Comparison of ENCODE assay signal across 14 cellular contexts in genomic region chr19:54572696-54573311, GRCh38. TPM values are rescaled to one million over a fixed set of nuclear protein-coding genes. Genes with fewer than 3 reads are reported as not detected.
DNase-seq lines count a peak whose midpoint lies in the region; ATAC-seq and TF ChIP-seq lines count a peak whose summit lies in the region.
"Had no signal": no experiment of that assay in that cellular context is flagged by ENCODE, and none has a peak within 500 bp of the region (broad histone marks: within the 10 kb centered on the region; RNA-seq: fewer than 3 reads in every experiment).

No MANE protein-coding gene starts in this region.

- H3K4me3 ChIP-seq in NB4 (ENCODE audit: low read depth, low read length) (peak overlapping the region; percentile 40), coronary artery (peak overlapping the region; percentile 30), neutrophil (ENCODE audit: low read depth in 1 of 2, low read length in 1 of 2) (peak overlapping the region; percentile 78 to 89)
- H3K4me3 ChIP-seq: SJSA1 had no signal

- H3K4me1 ChIP-seq in ES-I3 (ENCODE audit: insufficient read depth, low read length) (no peaks in the 10 kb centered on the region), neutrophil (ENCODE audit: control insufficient read depth in 1 of 2, insufficient read depth in 1 of 2, low read depth in 1 of 2, low read length in 1 of 2) (peaks cover 59 to 60% of the 10 kb centered on the region in 2 experiments)
- H3K4me1 ChIP-seq: SJSA1 had no signal

- no peak overlapping the region for H3K27ac Mint-ChIP-seq in immature natural killer cell
- H3K27ac Mint-ChIP-seq: stimulated activated naive CD8-positive, alpha-beta T cell treated with anti-CD3 and anti-CD28 coated beads, Interleukin-15, Interleukin-2, amounts not matched to agents 100 ng/mL and 50 ng/mL, for 24 hours had no signal

- TF ChIP-seq CTCF in NB4 (IDR thresholded peaks at IDR 0.05; ENCODE audit: low read depth, low read length) (no peak), coronary artery (IDR thresholded peaks at IDR 0.05) (no peak), neutrophil (IDR thresholded peaks at IDR 0.05) (peak; percentile 12)

- H3K9me3 ChIP-seq in ES-I3 (ENCODE audit: control insufficient read depth, insufficient read depth, low read length) (no peaks in the 10 kb centered on the region), neutrophil (no peaks in the 10 kb centered on the region)
- H3K9me3 ChIP-seq: SJSA1 had no signal

- DNase-seq in NB4 (ENCODE audit: low read depth) (peak; percentile 90), coronary artery (ENCODE audit: low spot score) (no peak), immature natural killer cell (no peak), OCI-M2 (lab: John Stamatoyannopoulos, UW; ENCODE audit: unreplicated experiment) (no peak), NCI-H748 treated with DMSO at 0.1 percent for 48 hours (lab: John Stamatoyannopoulos, UW) (no peak)
- DNase-seq: dorsolateral prefrontal cortex, NCI-H1105, retina had no signal

- H3K36me3 ChIP-seq in ES-I3 (ENCODE audit: insufficient read depth, low read length) = no peaks in the 10 kb centered on the region
- peaks cover 37% of the 10 kb centered on the region for H3K36me3 ChIP-seq in neutrophil
- H3K36me3 ChIP-seq: SJSA1 had no signal

- H3K4me3 Mint-ChIP-seq in immature natural killer cell = peak overlapping the region in 2 of 5 donors; percentile 49 to 67
- H3K4me3 Mint-ChIP-seq: stimulated activated naive CD8-positive, alpha-beta T cell treated with anti-CD3 and anti-CD28 coated beads, Interleukin-15, Interleukin-2, amounts not matched to agents 100 ng/mL and 50 ng/mL, for 24 hours had no signal

- H3K4me1 Mint-ChIP-seq in immature natural killer cell = peaks cover 25 to 26% of the 10 kb centered on the region in 2 donors

- peak overlapping the region; percentile 6; the same call in 1 of the 2 replicates for H3K9ac ChIP-seq in ES-I3 (ENCODE audit: low read depth, low read length)

- no peaks in the 10 kb centered on the region for H3K27me3 ChIP-seq in neutrophil
- H3K27me3 ChIP-seq: SJSA1 had no signal

- H3K9me3 Mint-ChIP-seq in immature natural killer cell = no peaks in the 10 kb centered on the region
- H3K9me3 Mint-ChIP-seq: stimulated activated naive CD8-positive, alpha-beta T cell treated with anti-CD3 and anti-CD28 coated beads, Interleukin-15, Interleukin-2, amounts not matched to agents 100 ng/mL and 50 ng/mL, for 24 hours had no signal

- H3K27me3 Mint-ChIP-seq in immature natural killer cell (ENCODE audit: low read depth in 3 of 3) = peaks cover 11 to 24% (median 16%) of the 10 kb centered on the region in 3 donors

- H3K36me3 Mint-ChIP-seq in immature natural killer cell = no peaks in the 10 kb centered on the region

- no peak for ATAC-seq in HG02870 (IDR thresholded peaks at IDR 0.05; ENCODE audit: unreplicated experiment)

- TF ChIP-seq POLR2A in NB4 (IDR thresholded peaks at IDR 0.05; ENCODE audit: extremely low read depth, insufficient read length) = no peak

- H3K27ac ChIP-seq in coronary artery (peak overlapping the region in 1 of 2 donors; percentile 54), neutrophil (peak overlapping the region; percentile 99)
- H3K27ac ChIP-seq: C4-2B, SJSA1 had no signal

RNA-seq across cellular contexts. Expression of gene LILRA2, which starts 0.8 kb away (rescaled TPM):
- polyA plus RNA-seq in immature natural killer cell = 1 to 10 TPM in 2 of 3 donors, under 1 TPM in 1; 0.58 to 9.7 (median 7.9) TPM

RNA-seq across cellular contexts. Expression of gene LILRA1, which starts 20.6 kb away (rescaled TPM):
- 1 to 10 TPM in 2 of 3 donors, under 1 TPM in 1; 0.47 to 3.4 (median 1.1) TPM for polyA plus RNA-seq in immature natural killer cell

RNA-seq across cellular contexts. Expression of gene LILRB1, which starts 57.5 kb away (rescaled TPM):
- polyA plus RNA-seq in immature natural killer cell = 10 to 100 TPM in 1 of 3 donors, 1 to 10 TPM in 2; 4.7 to 12.8 (median 9.1) TPM

Comparison
In these comparisons a context has a peak if more than half of its experiments do, and no peak if none do; other contexts are left out.
1. H3K4me3 ChIP-seq: peak in every context shown above with its lines; median percentile 84 in neutrophil; 40 in NB4; 30 in coronary artery.